Comparison of ENCODE assay signal across 1 cellular context in genomic region chr1:177181631-177182291, GRCh38.
TF ChIP-seq lines count a peak whose summit lies in the region.

No MANE protein-coding gene starts in this region.

TF ChIP-seq in HepG2, 621 proteins besides CTCF, POLR2A, EP300 and RAD21 (continued from another document):
- TF ChIP-seq, protein P1, sequence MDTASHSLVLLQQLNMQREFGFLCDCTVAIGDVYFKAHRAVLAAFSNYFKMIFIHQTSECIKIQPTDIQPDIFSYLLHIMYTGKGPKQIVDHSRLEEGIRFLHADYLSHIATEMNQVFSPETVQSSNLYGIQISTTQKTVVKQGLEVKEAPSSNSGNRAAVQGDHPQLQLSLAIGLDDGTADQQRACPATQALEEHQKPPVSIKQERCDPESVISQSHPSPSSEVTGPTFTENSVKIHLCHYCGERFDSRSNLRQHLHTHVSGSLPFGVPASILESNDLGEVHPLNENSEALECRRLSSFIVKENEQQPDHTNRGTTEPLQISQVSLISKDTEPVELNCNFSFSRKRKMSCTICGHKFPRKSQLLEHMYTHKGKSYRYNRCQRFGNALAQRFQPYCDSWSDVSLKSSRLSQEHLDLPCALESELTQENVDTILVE (CRISPR knock-in tag; IDR thresholded peaks at IDR 0.05): no peak
- TF ChIP-seq SOX5 (CRISPR knock-in tag; IDR thresholded peaks at IDR 0.05; ENCODE audit: borderline replicate concordance) (no peak), ZNF781 (CRISPR knock-in tag; IDR thresholded peaks at IDR 0.05; ENCODE audit: borderline replicate concordance, not compliant biosample characterization) (no peak), HMGXB4 (CRISPR knock-in tag; IDR thresholded peaks at IDR 0.05; ENCODE audit: borderline replicate concordance in 1 of 2, low read depth in 1 of 2) (0 out of 4 replicates have a peak, but pooled peaks of 1 of the 2 experiments have one; percentile 36), PTBP1 (IDR thresholded peaks at IDR 0.05; ENCODE audit: low read depth, low read length, poor library complexity, severe bottlenecking) (no peak), SNRNP70 (IDR thresholded peaks at IDR 0.05; ENCODE audit: low read depth, low read length) (no peak), U2AF2 (IDR thresholded peaks at IDR 0.05; ENCODE audit: low read depth, low read length) (no peak), XRCC5 (optimal IDR thresholded peaks at IDR 0.05; ENCODE audit: low read length) (peak; percentile 58), KDM2A (CRISPR knock-in tag; IDR thresholded peaks at IDR 0.05; ENCODE audit: borderline replicate concordance, low read depth) (peak; percentile 51; the same call in 1 of the 2 replicates), GABPB1 (CRISPR knock-in tag; IDR thresholded peaks at IDR 0.05) (peak; percentile 54; the same call in 1 of the 2 replicates), NFKB2 (CRISPR knock-in tag; IDR thresholded peaks at IDR 0.05; ENCODE audit: borderline replicate concordance) (peak; percentile 30; the same call in 1 of the 2 replicates), SRSF1 (optimal IDR thresholded peaks at IDR 0.05; ENCODE audit: low read depth, low read length) (peak; percentile 43), ZNF687 (CRISPR knock-in tag; IDR thresholded peaks at IDR 0.05) (peak; percentile 18; the same call in 1 of the 2 replicates), PCBP1 (IDR thresholded peaks at IDR 0.05; ENCODE audit: borderline replicate concordance, low read depth, low read length) (0 out of 2 replicates have a peak, but pooled peaks have one; percentile 48), MTA1 (CRISPR knock-in tag; IDR thresholded peaks at IDR 0.05; ENCODE audit: borderline replicate concordance) (no peak), HNRNPLL (IDR thresholded peaks at IDR 0.05; ENCODE audit: low read depth, low read length, poor library complexity, severe bottlenecking) (peak; percentile 26)
- TF ChIP-seq, protein P2, sequence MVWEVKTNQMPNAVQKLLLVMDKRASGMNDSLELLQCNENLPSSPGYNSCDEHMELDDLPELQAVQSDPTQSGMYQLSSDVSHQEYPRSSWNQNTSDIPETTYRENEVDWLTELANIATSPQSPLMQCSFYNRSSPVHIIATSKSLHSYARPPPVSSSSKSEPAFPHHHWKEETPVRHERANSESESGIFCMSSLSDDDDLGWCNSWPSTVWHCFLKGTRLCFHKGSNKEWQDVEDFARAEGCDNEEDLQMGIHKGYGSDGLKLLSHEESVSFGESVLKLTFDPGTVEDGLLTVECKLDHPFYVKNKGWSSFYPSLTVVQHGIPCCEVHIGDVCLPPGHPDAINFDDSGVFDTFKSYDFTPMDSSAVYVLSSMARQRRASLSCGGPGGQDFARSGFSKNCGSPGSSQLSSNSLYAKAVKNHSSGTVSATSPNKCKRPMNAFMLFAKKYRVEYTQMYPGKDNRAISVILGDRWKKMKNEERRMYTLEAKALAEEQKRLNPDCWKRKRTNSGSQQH (CRISPR knock-in tag; IDR thresholded peaks at IDR 0.05; ENCODE audit: low read depth): no peak
TF ChIP-seq in HepG2: peak in this region for 10.
